8 cellular contexts compared by ENCODE assay signal in genomic region chr12:45986646-45987338, GRCh38. TPM values are rescaled to one million over a fixed set of nuclear protein-coding genes. Genes with fewer than 3 reads are reported as not detected.
A peak's percentile ranks its signal among the peaks of the same experiment; 100 is the strongest.
DNase-seq lines count a peak whose midpoint lies in the region; ATAC-seq and TF ChIP-seq lines count a peak whose summit lies in the region.

No MANE protein-coding gene starts in this region.

- peak; percentile 91 to 94 for DNase-seq in Kasumi-1 (lab: John Stamatoyannopoulos, UW)
- DNase-seq in activated naive CD8-positive, alpha-beta T cell treated with anti-CD3 and anti-CD28 coated beads for 36 hours, result no peak
- no peak for DNase-seq in naive thymus-derived CD8-positive, alpha-beta T cell
- DNase-seq in NCI-H2029 (lab: John Stamatoyannopoulos, UW), result no peak
- no peak for DNase-seq in hippocampal formation (lab: John Stamatoyannopoulos, UW)
- no peak for DNase-seq in NCI-H345 treated with DMSO at 0.1 percent for 48 hours (lab: John Stamatoyannopoulos, UW; ENCODE audit: unreplicated experiment)
- no peak for DNase-seq in neuronal stem cell (ENCODE audit: low spot score)

- no CpG with 5 or more reads among the region's 5 CpGs for WGBS in neuronal stem cell (ENCODE audit: extremely low coverage in 2 of 2, insufficient read length in 2 of 2, insufficient replicate concordance in 1 of 2), 2 donors

- TF ChIP-seq CTCF in DOHH2 (IDR thresholded peaks at IDR 0.05; ENCODE audit: low read depth, low read length, poor library complexity, severe bottlenecking), result no peak

- no peak overlapping the region for H2AK5ac ChIP-seq in neuronal stem cell (ENCODE audit: low read depth, low read length)

- peaks cover 90% of the 10 kb centered on the region for H3K79me2 ChIP-seq in DOHH2 (ENCODE audit: control insufficient read depth, low read length)

- H3K4me3 ChIP-seq in DOHH2 (ENCODE audit: low read length), result peak overlapping the region; percentile 86
- no peak overlapping the region for H3K4me3 ChIP-seq in neuronal stem cell (ENCODE audit: low read length in 2 of 2)

- H3K14ac ChIP-seq in neuronal stem cell (ENCODE audit: low read length), result no peak overlapping the region

- no peak overlapping the region for H2BK120ac ChIP-seq in neuronal stem cell (ENCODE audit: low read depth, low read length)

- no peak overlapping the region for H2BK15ac ChIP-seq in neuronal stem cell (ENCODE audit: low read length)

- H2BK5ac ChIP-seq in neuronal stem cell (ENCODE audit: low read length), result no peak overlapping the region

- H3K27me3 ChIP-seq in DOHH2 (ENCODE audit: control insufficient read depth, low read length) (no peaks in the 10 kb centered on the region), neuronal stem cell (ENCODE audit: control insufficient read depth in 3 of 3, insufficient read depth in 3 of 3, low read depth in 1 of 3, low read length in 3 of 3) (no peaks in the 10 kb centered on the region)

- no peaks in the 10 kb centered on the region for H3K9me2 ChIP-seq in DOHH2 (replicated peaks; ENCODE audit: control insufficient read depth, low read length)

- peaks cover 2% of the 10 kb centered on the region for H3K9me3 Mint-ChIP-seq in activated naive CD8-positive, alpha-beta T cell treated with anti-CD3 and anti-CD28 coated beads for 36 hours
- peaks cover 0 to 3% (median 0%) of the 10 kb centered on the region in 9 donors for H3K9me3 Mint-ChIP-seq in naive thymus-derived CD8-positive, alpha-beta T cell

- H3K27me3 Mint-ChIP-seq in activated naive CD8-positive, alpha-beta T cell treated with anti-CD3 and anti-CD28 coated beads for 36 hours, result peaks cover 7% of the 10 kb centered on the region
- H3K27me3 Mint-ChIP-seq in naive thymus-derived CD8-positive, alpha-beta T cell, result peaks cover 0 to 4% (median 0%) of the 10 kb centered on the region in 5 donors

- H3K27ac ChIP-seq in DOHH2 (ENCODE audit: low read depth, low read length) (no peak overlapping the region), neuronal stem cell (replicated peaks; ENCODE audit: low read length) (no peak overlapping the region)

- peaks cover 73% of the 10 kb centered on the region for H3K36me3 ChIP-seq in DOHH2 (ENCODE audit: control insufficient read depth, low read length)
- H3K36me3 ChIP-seq in neuronal stem cell (replicated peaks in 1 of 2; ENCODE audit: control insufficient read depth in 2 of 2, insufficient read depth in 2 of 2, low read length in 2 of 2), result peaks cover 0 to 46% of the 10 kb centered on the region in 2 donors

- peaks cover 36% of the 10 kb centered on the region for H4K20me1 ChIP-seq in DOHH2 (ENCODE audit: control insufficient read depth, insufficient read depth, low read depth, low read length)

- H3K18ac ChIP-seq in neuronal stem cell (ENCODE audit: low read length), result no peak overlapping the region

- peak overlapping the region; percentile 34 for H3K27ac Mint-ChIP-seq in activated naive CD8-positive, alpha-beta T cell treated with anti-CD3 and anti-CD28 coated beads for 36 hours
- peak overlapping the region in 9 of 10 donors; percentile 34 to 99 (median 43) for H3K27ac Mint-ChIP-seq in naive thymus-derived CD8-positive, alpha-beta T cell

- H4K8ac ChIP-seq in neuronal stem cell (ENCODE audit: low read depth, low read length), result no peak overlapping the region

- no peak overlapping the region for H2AFZ ChIP-seq in neuronal stem cell (ENCODE audit: low read length)

- ATAC-seq in naive thymus-derived CD8-positive, alpha-beta T cell, result no peak

- no peak overlapping the region for H2BK12ac ChIP-seq in neuronal stem cell (ENCODE audit: low read length)

- H3K23ac ChIP-seq in neuronal stem cell (ENCODE audit: low read depth, low read length, poor library complexity), result no peak overlapping the region

- H3K9me3 ChIP-seq in DOHH2 (ENCODE audit: control insufficient read depth, insufficient read depth, low read length) (no peaks in the 10 kb centered on the region), neuronal stem cell (replicated peaks in 1 of 2; ENCODE audit: control insufficient read depth in 2 of 2, insufficient read depth in 1 of 2, low read depth in 1 of 2, low read length in 2 of 2) (no peaks in the 10 kb centered on the region)

- H3K9ac ChIP-seq in neuronal stem cell (ENCODE audit: low read depth, low read length, poor library complexity), result no peak overlapping the region

- H3K4me2 ChIP-seq in DOHH2 (ENCODE audit: low read length) (peak overlapping the region; percentile 74), neuronal stem cell (ENCODE audit: insufficient read depth, low read length, poor library complexity, severe bottlenecking) (no peak overlapping the region)

- H3K4me1 ChIP-seq in DOHH2 (ENCODE audit: control insufficient read depth, low read length) (peaks cover 48% of the 10 kb centered on the region), neuronal stem cell (ENCODE audit: control insufficient read depth in 2 of 2, insufficient read depth in 1 of 2, low read depth in 1 of 2, low read length in 2 of 2) (peaks cover 0 to 2% of the 10 kb centered on the region in 2 donors)

- peak overlapping the region; percentile 2 for H3K4me3 Mint-ChIP-seq in activated naive CD8-positive, alpha-beta T cell treated with anti-CD3 and anti-CD28 coated beads for 36 hours
- H3K4me3 Mint-ChIP-seq in naive thymus-derived CD8-positive, alpha-beta T cell, result peak overlapping the region in 8 of 10 donors; percentile 53 to 98 (median 81)

- peaks cover 9% of the 10 kb centered on the region for H3K79me1 ChIP-seq in neuronal stem cell (ENCODE audit: low read depth, low read length)

- no peaks in the 10 kb centered on the region for H3F3A ChIP-seq in DOHH2 (ENCODE audit: control insufficient read depth, insufficient read depth)

- POLR2A ChIA-PET in naive thymus-derived CD8-positive, alpha-beta T cell (lab: Charles Lee), result interaction anchor here (0.7 kb wide), 1 partner anchor 231 kb away, joined by 3 read pairs; no protein-coding TSS in a partner anchor

- H3K4me1 Mint-ChIP-seq in activated naive CD8-positive, alpha-beta T cell treated with anti-CD3 and anti-CD28 coated beads for 36 hours, result peaks cover 65% of the 10 kb centered on the region
- peaks cover 47 to 86% (median 74%) of the 10 kb centered on the region in 4 donors for H3K4me1 Mint-ChIP-seq in naive thymus-derived CD8-positive, alpha-beta T cell

- no peak overlapping the region for H4K91ac ChIP-seq in neuronal stem cell (ENCODE audit: low read depth, low read length, poor library complexity)

- H3K36me3 Mint-ChIP-seq in activated naive CD8-positive, alpha-beta T cell treated with anti-CD3 and anti-CD28 coated beads for 36 hours, result peaks cover 56% of the 10 kb centered on the region
- peaks cover 0 to 41% (median 7%) of the 10 kb centered on the region in 3 donors for H3K36me3 Mint-ChIP-seq in naive thymus-derived CD8-positive, alpha-beta T cell

- H3K4ac ChIP-seq in neuronal stem cell (ENCODE audit: low read length), result no peak overlapping the region

RNA-seq across cellular contexts. Expression of gene SCAF11, which starts 3.6 kb away (rescaled TPM):
- 100 to 1,000 TPM; 111 to 124 TPM for total RNA-seq in activated naive CD8-positive, alpha-beta T cell treated with anti-CD3 and anti-CD28 coated beads for 36 hours
- 100 to 1,000 TPM; 185 to 196 TPM for total RNA-seq in naive thymus-derived CD8-positive, alpha-beta T cell
- 10 to 100 TPM; 71.1 to 93.5 (median 89.1) TPM for polyA plus RNA-seq in naive thymus-derived CD8-positive, alpha-beta T cell
- 57.6 TPM for polyA plus RNA-seq in neuronal stem cell (2013, experiment 1 of 2)
- polyA plus RNA-seq in neuronal stem cell (2013, experiment 2 of 2), result 61.2 TPM

Comparison
In these comparisons a context has a peak if more than half of its experiments do, and no peak if none do; other contexts are left out.
1. DNase-seq: peak in Kasumi-1 (2 of 2); none in activated naive CD8-positive, alpha-beta T cell treated with anti-CD3 and anti-CD28 coated beads for 36 hours (single experiment), naive thymus-derived CD8-positive, alpha-beta T cell (0 of 10), NCI-H2029 (single experiment), hippocampal formation (0 of 2), NCI-H345 treated with DMSO at 0.1 percent for 48 hours (single experiment) and neuronal stem cell (single experiment).